In genomic region chr17:4232168-4232813, GRCh38 we compare ENCODE assay signal across 9 cellular contexts. TPM values are rescaled to one million over a fixed set of nuclear protein-coding genes. Genes with fewer than 3 reads are reported as not detected.
DNase-seq lines count a peak whose midpoint lies in the region; ATAC-seq and TF ChIP-seq lines count a peak whose summit lies in the region.
"Had no signal": no experiment of that assay in that cellular context is flagged by ENCODE, and none has a peak within 500 bp of the region (broad histone marks: within the 10 kb centered on the region; RNA-seq: fewer than 3 reads in every experiment).

No MANE protein-coding gene starts in this region.

- POLR2A ChIA-PET in MCF 10A (lab: Yijun Ruan, JAX) = interaction anchor here (0.6 to 2.9 kb wide), 9 partner anchors 8 to 132 kb away, joined by 3 to 19 read pairs (median 4); partner anchors contain the start of gene ANKFY1

- H3K27me3 ChIP-seq in osteoblast (ENCODE audit: insufficient read depth, low read length) = no peaks in the 10 kb centered on the region

- no TSS peak for BruUV-seq in MCF 10A (replicated peaks; lab: Mats Ljungman, UMichigan)

- H3K4me3 Mint-ChIP-seq in MCF 10A (ENCODE audit: unreplicated experiment) = no peak overlapping the region

- ATAC-seq in GM18511 (IDR thresholded peaks at IDR 0.05; ENCODE audit: unreplicated experiment) (no peak), GM19328 (IDR thresholded peaks at IDR 0.05; ENCODE audit: unreplicated experiment) (no peak)

- intact Hi-C loops in MCF 10A (cut with micrococcal nuclease) = no loop called here

- no peak for TF ChIP-seq POLR2A in NB4 (IDR thresholded peaks at IDR 0.05; ENCODE audit: extremely low read depth, insufficient read length)

- peak; percentile 90 for DNase-seq in DMS79 treated with DMSO at 0.1 percent for 48 hours (lab: John Stamatoyannopoulos, UW)
- peak; percentile 40 for DNase-seq in NB4 (ENCODE audit: low read depth)
- peak; percentile 47 for DNase-seq in MCF 10A (ENCODE audit: unreplicated experiment)
- peak; percentile 82 for DNase-seq in osteoblast (ENCODE audit: insufficient read length, low spot score, missing footprints)
- no peak for DNase-seq in NCI-H146 (lab: John Stamatoyannopoulos, UW)
- no peak for DNase-seq in stimulated activated CD4-positive, alpha-beta T cell treated with anti-CD3 and anti-CD28 coated beads, Interleukin-15, amount 100 ng/mL, for 24 hours
- DNase-seq: NCI-H526 treated with DMSO at 0.1 percent for 48 hours had no signal

- peaks cover 22% of the 10 kb centered on the region for H3K79me2 ChIP-seq in osteoblast (ENCODE audit: insufficient read depth, low read length)

- no peaks in the 10 kb centered on the region for H3K27me3 Mint-ChIP-seq in MCF 10A (ENCODE audit: insufficient read depth, unreplicated experiment)

- no peaks in the 10 kb centered on the region for H4K20me1 ChIP-seq in osteoblast (ENCODE audit: insufficient read depth, low read length)

- peaks cover 32% of the 10 kb centered on the region for H3K4me1 Mint-ChIP-seq in MCF 10A (ENCODE audit: insufficient read depth, unreplicated experiment)

- H3K4me3 ChIP-seq in NB4 (ENCODE audit: low read depth, low read length) (no peak overlapping the region), osteoblast (ENCODE audit: insufficient read depth, low read length) (no peak overlapping the region)

- peaks cover 50% of the 10 kb centered on the region for H3K36me3 Mint-ChIP-seq in MCF 10A (ENCODE audit: insufficient read depth, unreplicated experiment)

- H3K27ac ChIP-seq in osteoblast (ENCODE audit: low read depth, low read length) = peak overlapping the region; percentile 71

- no peaks in the 10 kb centered on the region for H3K9me3 ChIP-seq in osteoblast (ENCODE audit: low read depth, low read length)

- H2AFZ ChIP-seq in osteoblast (ENCODE audit: low read length) = no peak overlapping the region

- H3K36me3 ChIP-seq in osteoblast (ENCODE audit: insufficient read depth, low read length) = peaks cover 19% of the 10 kb centered on the region

- peaks cover 43% of the 10 kb centered on the region for H3K4me1 ChIP-seq in osteoblast (ENCODE audit: insufficient read depth, low read length)

- CTCF ChIA-PET in MCF 10A (lab: Yijun Ruan, JAX) = interaction anchor here (0.6 to 1.0 kb wide), 3 partner anchors 10 to 17 kb away, joined by 4 to 6 read pairs (median 4); no protein-coding TSS in a partner anchor

- peak overlapping the region; percentile 39 for H3K4me2 ChIP-seq in osteoblast (ENCODE audit: insufficient read depth, low read length)

- H3K27ac Mint-ChIP-seq in MCF 10A (ENCODE audit: low read depth, unreplicated experiment) = peak overlapping the region; percentile 78

- no peak for TF ChIP-seq CTCF in NB4 (IDR thresholded peaks at IDR 0.05; ENCODE audit: low read depth, low read length)
- TF ChIP-seq CTCF in MCF 10A (IDR thresholded peaks at IDR 0.05; ENCODE audit: unreplicated experiment) = no peak
- TF ChIP-seq CTCF in osteoblast (IDR thresholded peaks at IDR 0.05; ENCODE audit: extremely low read depth, low read depth, low read length) = no peak

- H3K9me3 Mint-ChIP-seq in MCF 10A (ENCODE audit: unreplicated experiment) = no peaks in the 10 kb centered on the region

RNA-seq across cellular contexts. Expression of gene ANKFY1, which starts 31.5 kb away (rescaled TPM):
- 34.9 and 42.8 TPM in 2 replicates for total RNA-seq in MCF 10A (2022)
- 44.2 and 44.9 TPM in 2 replicates for total RNA-seq in osteoblast

Comparison
In these comparisons a context has a peak if more than half of its experiments do, and no peak if none do; other contexts are left out.
1. DNase-seq: peak in DMS79 treated with DMSO at 0.1 percent for 48 hours (single experiment), NB4 (single experiment), MCF 10A (single experiment) and osteoblast (single experiment); none in NCI-H146 (single experiment) and stimulated activated CD4-positive, alpha-beta T cell treated with anti-CD3 and anti-CD28 coated beads, Interleukin-15, amount 100 ng/mL, for 24 hours (single experiment).